ENCODE assay signal across 10 cellular contexts in the genomic region with DNA sequence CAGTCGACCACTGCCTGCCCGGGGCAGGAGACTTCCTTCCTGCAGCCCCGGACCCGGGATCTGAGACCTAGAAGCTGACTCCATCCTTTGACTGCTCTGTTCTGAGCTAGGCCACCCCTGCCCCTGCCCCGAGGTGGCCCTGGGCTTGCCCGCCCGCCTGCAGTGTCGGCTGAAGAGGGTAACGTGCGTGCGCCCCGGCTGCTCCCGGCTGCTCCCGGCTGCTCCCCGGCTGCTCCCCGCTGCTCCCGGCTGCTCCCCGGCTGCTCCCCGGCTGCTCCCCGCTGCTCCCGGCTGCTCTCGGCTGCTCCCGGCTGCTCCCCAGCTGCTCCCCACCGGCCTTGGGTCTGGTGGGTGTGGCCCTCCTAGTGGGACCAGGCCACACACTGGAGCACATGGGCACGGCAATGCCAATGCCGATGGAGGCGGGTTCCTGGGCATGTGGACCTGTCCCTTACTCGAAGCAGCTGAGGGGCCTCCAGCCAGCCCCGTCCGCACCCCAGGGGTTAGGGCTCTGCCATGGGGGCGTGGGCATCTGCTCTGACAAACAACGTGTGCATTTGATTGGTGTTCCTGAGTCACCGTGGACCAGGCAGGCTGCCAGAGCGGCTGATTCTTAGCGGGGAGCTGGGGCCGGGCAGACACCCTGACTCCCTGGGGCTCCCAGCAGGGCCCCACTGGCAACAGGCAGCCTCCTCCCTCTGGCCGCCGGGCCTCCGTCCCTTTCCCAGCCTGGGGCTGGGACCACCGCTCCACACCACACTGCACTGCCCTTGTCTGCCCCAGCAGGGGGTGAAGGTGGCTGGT. TPM values are rescaled to one million over a fixed set of nuclear protein-coding genes. Genes with fewer than 3 reads are reported as not detected.
DNase-seq lines count a peak whose midpoint lies in the region; ATAC-seq, FAIRE-seq and TF ChIP-seq lines count a peak whose summit lies in the region.
"Had no signal": no experiment of that assay in that cellular context is flagged by ENCODE, and none has a peak within 500 bp of the region (broad histone marks: within the 10 kb centered on the region; RNA-seq: fewer than 3 reads in every experiment).

No MANE protein-coding gene starts in this region.

- no peaks in the 10 kb centered on the region for H3K9me3 Mint-ChIP-seq in activated CD4-positive, alpha-beta memory T cell treated with anti-CD3 and anti-CD28 coated beads for 36 hours

- in situ Hi-C loops in HepG2 (cut with HindIII; ENCODE audit: extremely low pct_ligation_motif_present, low pct_unique_long_range_greater_than_20kb): loop anchor here (5.0 kb wide), 1 partner anchor 33 kb away; a partner anchor contains a TSS

- peak overlapping the region; percentile 85 for H3K4me2 ChIP-seq in HepG2 (ENCODE audit: low read depth, low read length)

- peak overlapping the region; percentile 49 to 82 (median 63) for H3K4me3 ChIP-seq in HepG2 (replicated peaks in 1 of 3; ENCODE audit: insufficient read depth in 1 of 3, low read depth in 2 of 3, low read length in 3 of 3)
- H3K4me3 ChIP-seq: SJSA1 had no signal

- H3K9me3 ChIP-seq in HepG2 (ENCODE audit: low read length): no peaks in the 10 kb centered on the region
- H3K9me3 ChIP-seq: SJSA1 had no signal

- peak overlapping the region; percentile 92 for H3K9ac ChIP-seq in HepG2 (ENCODE audit: insufficient read depth, low read depth, low read length)

- peaks cover 6% of the 10 kb centered on the region for H3K4me1 Mint-ChIP-seq in activated CD4-positive, alpha-beta memory T cell treated with anti-CD3 and anti-CD28 coated beads for 36 hours (ENCODE audit: low read depth)

- TF ChIP-seq POLR2A in HepG2 (IDR thresholded peaks at IDR 0.05; ENCODE audit: insufficient read depth in 1 of 2, low read depth in 2 of 2, low read length in 2 of 2): peak in 1 of 2 experiments; percentile 35; a peak in 1 of 4 replicates

- intact Hi-C loops in activated CD4-positive, alpha-beta memory T cell treated with anti-CD3 and anti-CD28 coated beads for 36 hours (cut with micrococcal nuclease): no loop called here
- intact Hi-C loops in HepG2 (cut with micrococcal nuclease; ENCODE audit: unreplicated experiment): no loop called here

- H3K4me1 ChIP-seq in HepG2 (ENCODE audit: insufficient read depth, low read length): peaks cover 77% of the 10 kb centered on the region

- TF ChIP-seq EP300 in HepG2 (IDR thresholded peaks at IDR 0.05; ENCODE audit: low read depth in 2 of 2, low read length in 2 of 2) (no peak), HepG2 (CRISPR knock-in tag; IDR thresholded peaks at IDR 0.05; ENCODE audit: borderline replicate concordance) (0 out of 2 replicates have a peak, but pooled peaks have one; percentile 14)

- BruUV-seq in HepG2 (replicated peaks; lab: Mats Ljungman, UMichigan): no TSS peak

- no peak overlapping the region for H3K27ac Mint-ChIP-seq in activated CD4-positive, alpha-beta memory T cell treated with anti-CD3 and anti-CD28 coated beads for 36 hours

- TF ChIP-seq RAD21 in HepG2 (CRISPR knock-in tag; IDR thresholded peaks at IDR 0.05): no peak; the same call in 1 of the 2 replicates

- no peaks in the 10 kb centered on the region for H3K36me3 ChIP-seq in HepG2 (replicated peaks in 1 of 2; ENCODE audit: control insufficient read depth in 1 of 2, insufficient read depth in 2 of 2, low read length in 2 of 2)
- H3K36me3 ChIP-seq: SJSA1 had no signal

- no peaks in the 10 kb centered on the region; a peak in 1 of 5 replicates for H3K27me3 ChIP-seq in HepG2 (ENCODE audit: control insufficient read depth in 1 of 2, insufficient read depth in 2 of 2, low read length in 2 of 2)

- POLR2A ChIA-PET in activated CD4-positive, alpha-beta memory T cell treated with anti-CD3 and anti-CD28 coated beads for 36 hours (lab: Charles Lee): interaction anchor here (0.6 kb wide), 1 partner anchor 13 kb away, joined by 3 read pairs; no protein-coding TSS in a partner anchor
- POLR2A ChIA-PET in HepG2 (lab: Yijun Ruan, JAX): interaction anchor here (0.6 to 8.9 kb wide), 22 partner anchors 12 to 342 kb away, joined by 3 to 218 read pairs (median 6); a partner anchor contains a TSS

- peak; percentile 12 for ATAC-seq in HepG2
- no peak for ATAC-seq in HG03045 (IDR thresholded peaks at IDR 0.05; ENCODE audit: unreplicated experiment)
- ATAC-seq in HG03571 (IDR thresholded peaks at IDR 0.05; ENCODE audit: unreplicated experiment): no peak

- FAIRE-seq in HepG2 (lab: Jason Lieb, UNC): no peak

- no peaks in the 10 kb centered on the region for H3K27me3 Mint-ChIP-seq in activated CD4-positive, alpha-beta memory T cell treated with anti-CD3 and anti-CD28 coated beads for 36 hours

- DNase-seq in AG20443 (ENCODE audit: low spot score): peak; percentile 93
- peak; percentile 55 for DNase-seq in HK-2 (ENCODE audit: unreplicated experiment)
- DNase-seq in activated CD4-positive, alpha-beta memory T cell treated with anti-CD3 and anti-CD28 coated beads for 36 hours: peak; percentile 7
- peak; percentile 79 for DNase-seq in HepG2 (ENCODE audit: low spot score)
- no peak for DNase-seq in activated CD4-positive, CD25-positive, alpha-beta regulatory T cell treated with anti-CD3 and anti-CD28 coated beads, Interleukin-2, amount 50 U/mL, for 72 hours
- no peak for DNase-seq in CD1c-positive myeloid dendritic cell (ENCODE audit: extremely low spot score)

- H4K20me1 ChIP-seq in HepG2 (ENCODE audit: insufficient read depth, low read length): no peaks in the 10 kb centered on the region

- no peak overlapping the region for H3K4me3 Mint-ChIP-seq in activated CD4-positive, alpha-beta memory T cell treated with anti-CD3 and anti-CD28 coated beads for 36 hours

- peak overlapping the region; percentile 92 for H3K27ac ChIP-seq in HepG2 (ENCODE audit: extremely low read length, insufficient read depth, low read length)
- H3K27ac ChIP-seq: SJSA1 had no signal

- CTCF ChIA-PET in activated CD4-positive, alpha-beta memory T cell treated with anti-CD3 and anti-CD28 coated beads for 36 hours (lab: Charles Lee): no interaction called here
- CTCF ChIA-PET in HepG2 (lab: Yijun Ruan, JAX; ENCODE audit: low intra/inter-chr PET ratio, low total read pairs): no interaction called here

- H3K79me2 ChIP-seq in HepG2 (ENCODE audit: insufficient read depth, low read length): peaks cover 24% of the 10 kb centered on the region

- H2AFZ ChIP-seq in HepG2 (ENCODE audit: low read length): no peak overlapping the region

- WGBS in HepG2 (ENCODE audit: low lambda C conversion rate): 5% methylated on average over 16 of the region's 40 CpGs

- H3K36me3 Mint-ChIP-seq in activated CD4-positive, alpha-beta memory T cell treated with anti-CD3 and anti-CD28 coated beads for 36 hours: no peaks in the 10 kb centered on the region

- no peak for TF ChIP-seq CTCF in HepG2 (CRISPR knock-in tag; IDR thresholded peaks at IDR 0.05)

RNA-seq across cellular contexts. Expression of a gene that starts 2.0 kb away (rescaled TPM):
- total RNA-seq in activated CD4-positive, alpha-beta memory T cell treated with anti-CD3 and anti-CD28 coated beads for 36 hours: under 1 TPM; 0.65 to 0.93 TPM
- 0.20 and 0.72 TPM in 2 replicates for total RNA-seq in HepG2 (2016; rRNA removed; fragmentation: Illumina TruSeq; extraction: Trizol)
- total RNA-seq in HepG2 (2016; cell fraction: cytosol; rRNA removed; fragmentation: Illumina TruSeq; extraction: Trizol; ENCODE audit: low read depth): 0.30 TPM in 1 of 2 replicates, not detected in the other
- 0.32 and 0.36 TPM in 2 replicates for total RNA-seq in HepG2 (2016; cell fraction: insoluble cytoplasmic fraction; rRNA removed; fragmentation: Illumina TruSeq; extraction: Trizol)
- 0.34 and 0.52 TPM in 2 replicates for total RNA-seq in HepG2 (2016; cell fraction: membrane; rRNA removed; fragmentation: Illumina TruSeq; extraction: Trizol)
- total RNA-seq in HepG2 (2016; cell fraction: nucleus; rRNA removed; fragmentation: Illumina TruSeq; extraction: Trizol): 0.72 and 0.75 TPM in 2 replicates
- 0.17 and 0.30 TPM in 2 replicates for polyA plus RNA-seq in HepG2 (2011; rRNA removed)
- polyA plus RNA-seq in HepG2 (2011; cell fraction: cytosol; rRNA removed): 0.14 and 0.27 TPM in 2 replicates
- 4.0 and 5.9 TPM in 2 replicates for polyA plus RNA-seq in HepG2 (2011; cell fraction: nucleus; rRNA removed)
- polyA plus RNA-seq in HepG2 (2012): 0.87 and 1.1 TPM in 2 replicates
- polyA plus RNA-seq in HepG2 (2016; cell fraction: cytosol; fragmentation: Illumina TruSeq; extraction: Trizol; ENCODE audit: low read depth): 0.07 TPM in 1 of 2 replicates, not detected in the other
- 0.29 and 0.79 TPM in 2 replicates for polyA plus RNA-seq in HepG2 (2016; cell fraction: insoluble cytoplasmic fraction; fragmentation: Illumina TruSeq; extraction: Trizol; ENCODE audit: low read depth)
- polyA plus RNA-seq in HepG2 (2016; cell fraction: membrane; fragmentation: Illumina TruSeq; extraction: Trizol; ENCODE audit: low read depth): 0.31 and 0.40 TPM in 2 replicates
- 2.5 and 3.4 TPM in 2 replicates for polyA plus RNA-seq in HepG2 (2016; cell fraction: nucleus; fragmentation: Illumina TruSeq; extraction: Trizol; ENCODE audit: insufficient read depth, low read depth)
- 2.6 TPM in 1 of 2 replicates, not detected in the other for polyA minus RNA-seq in HepG2 (2011; rRNA and poly(A)+ RNA removed; ENCODE audit: low replicate concordance)
- polyA minus RNA-seq in HepG2 (2011; cell fraction: cytosol; rRNA and poly(A)+ RNA removed): 1.1 and 1.4 TPM in 2 replicates
- 1.9 and 2.1 TPM in 2 replicates for polyA minus RNA-seq in HepG2 (2011; cell fraction: nucleus; rRNA and poly(A)+ RNA removed)
- total RNA-seq: kidney epithelial cell, SJSA1 had no signal

RNA-seq across cellular contexts. Expression of a gene that starts 34.4 kb away (rescaled TPM):
- under 1 TPM; 0.31 to 0.36 TPM for total RNA-seq in activated CD4-positive, alpha-beta memory T cell treated with anti-CD3 and anti-CD28 coated beads for 36 hours
- total RNA-seq in HepG2 (2016; rRNA removed; fragmentation: Illumina TruSeq; extraction: Trizol): 104 and 107 TPM in 2 replicates
- total RNA-seq in HepG2 (2016; cell fraction: cytosol; rRNA removed; fragmentation: Illumina TruSeq; extraction: Trizol; ENCODE audit: low read depth): 27.0 and 30.1 TPM in 2 replicates
- 108 and 118 TPM in 2 replicates for total RNA-seq in HepG2 (2016; cell fraction: insoluble cytoplasmic fraction; rRNA removed; fragmentation: Illumina TruSeq; extraction: Trizol)
- total RNA-seq in HepG2 (2016; cell fraction: membrane; rRNA removed; fragmentation: Illumina TruSeq; extraction: Trizol): 67.8 and 70.6 TPM in 2 replicates
- 43.9 and 53.0 TPM in 2 replicates for total RNA-seq in HepG2 (2016; cell fraction: nucleus; rRNA removed; fragmentation: Illumina TruSeq; extraction: Trizol)
- polyA plus RNA-seq in HepG2 (2011; rRNA removed): 53.5 and 71.4 TPM in 2 replicates
- 52.8 and 126 TPM in 2 replicates for polyA plus RNA-seq in HepG2 (2011; cell fraction: cytosol; rRNA removed)
- 167 and 187 TPM in 2 replicates for polyA plus RNA-seq in HepG2 (2011; cell fraction: nucleus; rRNA removed)
- 34.5 and 40.6 TPM in 2 replicates for polyA plus RNA-seq in HepG2 (2012)
- 23.8 and 25.7 TPM in 2 replicates for polyA plus RNA-seq in HepG2 (2016; cell fraction: cytosol; fragmentation: Illumina TruSeq; extraction: Trizol; ENCODE audit: low read depth)
- polyA plus RNA-seq in HepG2 (2016; cell fraction: insoluble cytoplasmic fraction; fragmentation: Illumina TruSeq; extraction: Trizol; ENCODE audit: low read depth): 96.8 and 121 TPM in 2 replicates
- polyA plus RNA-seq in HepG2 (2016; cell fraction: membrane; fragmentation: Illumina TruSeq; extraction: Trizol; ENCODE audit: low read depth): 48.5 and 51.3 TPM in 2 replicates
- polyA plus RNA-seq in HepG2 (2016; cell fraction: nucleus; fragmentation: Illumina TruSeq; extraction: Trizol; ENCODE audit: insufficient read depth, low read depth): 84.0 and 95.2 TPM in 2 replicates
- polyA minus RNA-seq in HepG2 (2011; rRNA and poly(A)+ RNA removed; ENCODE audit: low replicate concordance): 114 TPM in 1 of 2 replicates, not detected in the other
- polyA minus RNA-seq in HepG2 (2011; cell fraction: cytosol; rRNA and poly(A)+ RNA removed): 45.5 and 50.7 TPM in 2 replicates
- polyA minus RNA-seq in HepG2 (2011; cell fraction: nucleus; rRNA and poly(A)+ RNA removed): 32.4 and 35.0 TPM in 2 replicates
- total RNA-seq: kidney epithelial cell, SJSA1 had no signal

RNA-seq across cellular contexts. Expression of a gene that starts 40.2 kb away (rescaled TPM):
- 10 to 100 TPM; 27.5 to 28.2 TPM for total RNA-seq in activated CD4-positive, alpha-beta memory T cell treated with anti-CD3 and anti-CD28 coated beads for 36 hours
- total RNA-seq in HepG2 (2016; rRNA removed; fragmentation: Illumina TruSeq; extraction: Trizol): 10.2 and 20.3 TPM in 2 replicates
- total RNA-seq in HepG2 (2016; cell fraction: cytosol; rRNA removed; fragmentation: Illumina TruSeq; extraction: Trizol; ENCODE audit: low read depth): 5.4 and 6.4 TPM in 2 replicates
- 9.1 and 22.3 TPM in 2 replicates for total RNA-seq in HepG2 (2016; cell fraction: insoluble cytoplasmic fraction; rRNA removed; fragmentation: Illumina TruSeq; extraction: Trizol)
- 6.5 and 7.3 TPM in 2 replicates for total RNA-seq in HepG2 (2016; cell fraction: membrane; rRNA removed; fragmentation: Illumina TruSeq; extraction: Trizol)
- 18.0 and 21.4 TPM in 2 replicates for total RNA-seq in HepG2 (2016; cell fraction: nucleus; rRNA removed; fragmentation: Illumina TruSeq; extraction: Trizol)
- 19.2 and 20.5 TPM in 2 replicates for polyA plus RNA-seq in HepG2 (2011; rRNA removed)
- polyA plus RNA-seq in HepG2 (2011; cell fraction: cytosol; rRNA removed): 6.4 and 12.2 TPM in 2 replicates
- polyA plus RNA-seq in HepG2 (2011; cell fraction: nucleus; rRNA removed): 166 and 260 TPM in 2 replicates
- polyA plus RNA-seq in HepG2 (2012): 16.1 and 26.4 TPM in 2 replicates
- polyA plus RNA-seq in HepG2 (2016; cell fraction: cytosol; fragmentation: Illumina TruSeq; extraction: Trizol; ENCODE audit: low read depth): 1.4 and 1.5 TPM in 2 replicates
- 7.6 and 10.2 TPM in 2 replicates for polyA plus RNA-seq in HepG2 (2016; cell fraction: insoluble cytoplasmic fraction; fragmentation: Illumina TruSeq; extraction: Trizol; ENCODE audit: low read depth)
- 3.0 and 3.4 TPM in 2 replicates for polyA plus RNA-seq in HepG2 (2016; cell fraction: membrane; fragmentation: Illumina TruSeq; extraction: Trizol; ENCODE audit: low read depth)
- 52.5 and 55.5 TPM in 2 replicates for polyA plus RNA-seq in HepG2 (2016; cell fraction: nucleus; fragmentation: Illumina TruSeq; extraction: Trizol; ENCODE audit: insufficient read depth, low read depth)
- polyA minus RNA-seq in HepG2 (2011; rRNA and poly(A)+ RNA removed; ENCODE audit: low replicate concordance): 12.2 and 16.0 TPM in 2 replicates
- polyA minus RNA-seq in HepG2 (2011; cell fraction: cytosol; rRNA and poly(A)+ RNA removed): 6.7 and 8.6 TPM in 2 replicates
- polyA minus RNA-seq in HepG2 (2011; cell fraction: nucleus; rRNA and poly(A)+ RNA removed): 21.5 and 26.5 TPM in 2 replicates

Comparison
In these comparisons a context has a peak if more than half of its experiments do, and no peak if none do; other contexts are left out.
1. DNase-seq: peak in AG20443 (single experiment), HK-2 (single experiment), activated CD4-positive, alpha-beta memory T cell treated with anti-CD3 and anti-CD28 coated beads for 36 hours (single experiment) and HepG2 (single experiment); none in activated CD4-positive, CD25-positive, alpha-beta regulatory T cell treated with anti-CD3 and anti-CD28 coated beads, Interleukin-2, amount 50 U/mL, for 72 hours (single experiment) and CD1c-positive myeloid dendritic cell (single experiment).
2. RNA of a gene that starts 34.4 kb away (total RNA-seq): 27.0 to 118 TPM in HepG2; 0.31 to 0.36 TPM in activated CD4-positive, alpha-beta memory T cell treated with anti-CD3 and anti-CD28 coated beads for 36 hours; every median in the first group is over 10 times any median in the second.